Comparison of ENCODE assay signal across 20 cellular contexts in the genomic region with DNA sequence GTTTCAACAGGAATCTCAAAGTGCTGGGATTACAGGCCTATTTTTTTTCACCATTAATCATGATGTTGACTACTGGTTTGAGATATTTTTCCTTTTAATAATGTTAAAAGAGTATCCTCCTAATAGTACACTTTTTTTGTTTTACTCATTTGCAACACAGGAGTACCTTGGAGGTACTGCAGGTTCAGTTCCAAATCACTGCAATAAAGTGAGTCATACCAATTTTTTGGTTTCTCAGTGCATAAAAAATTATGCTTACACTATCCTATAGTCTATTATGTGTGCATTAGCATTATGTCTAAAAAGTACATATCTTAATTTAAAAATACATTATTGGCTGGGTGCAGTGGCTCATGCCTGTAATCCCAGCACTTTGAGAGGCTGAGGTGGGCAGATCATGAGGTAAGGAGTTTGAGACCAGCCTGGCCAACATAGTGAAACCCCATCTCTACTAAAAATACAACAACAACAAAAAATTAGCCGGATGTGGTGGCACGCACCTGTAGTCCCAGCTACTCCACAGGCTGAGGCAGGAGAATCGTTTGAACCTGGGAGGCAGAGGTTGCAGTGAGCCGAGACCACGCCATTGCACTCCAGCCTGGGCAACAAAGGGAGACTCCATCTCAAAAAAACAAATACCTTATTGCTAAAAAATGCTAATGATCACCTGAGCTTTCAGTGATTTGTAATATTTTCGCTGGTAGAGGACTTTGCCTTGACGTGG. TPM values are rescaled to one million over a fixed set of nuclear protein-coding genes. Genes with fewer than 3 reads are reported as not detected.
"Had no signal": no experiment of that assay in that cellular context is flagged by ENCODE, and none has a peak within 500 bp of the region (broad histone marks: within the 10 kb centered on the region; RNA-seq: fewer than 3 reads in every experiment).

No MANE protein-coding gene starts in this region.

RNA-seq across cellular contexts. Expression of gene HRCT1, which starts 8.5 kb away (rescaled TPM):
- total RNA-seq: endodermal cell; naive thymus-derived CD8-positive, alpha-beta T cell had no signal
- polyA plus RNA-seq: keratinocyte; naive thymus-derived CD8-positive, alpha-beta T cell had no signal

RNA-seq across cellular contexts. Expression of gene SPAAR, which starts 11.8 kb away (rescaled TPM):
- total RNA-seq: kidney epithelial cell; myocyte; naive thymus-derived CD8-positive, alpha-beta T cell had no signal
- polyA plus RNA-seq: keratinocyte; naive thymus-derived CD8-positive, alpha-beta T cell had no signal

RNA-seq across cellular contexts. Expression of gene OR13J1, which starts 27.3 kb away (rescaled TPM):
- total RNA-seq: dermis microvascular lymphatic vessel endothelial cell; endodermal cell; esophagus mucosa; esophagus squamous epithelium; gastrocnemius medialis; glomerular endothelial cell; heart right ventricle; kidney epithelial cell; left cardiac atrium; left lung; left ventricle myocardium superior; lower leg skin; lower lobe of right lung; lung microvascular endothelial cell; mesenteric fat pad; mesothelial cell of epicardium; mucosa of descending colon; myocyte; naive thymus-derived CD8-positive, alpha-beta T cell had no signal
- polyA plus RNA-seq: heart right ventricle; keratinocyte; naive thymus-derived CD8-positive, alpha-beta T cell had no signal
